ENCODE assay signal across 24 cellular contexts in genomic region chr20:36916199-36916598, GRCh38. TPM values are rescaled to one million over a fixed set of nuclear protein-coding genes. Genes with fewer than 3 reads are reported as not detected.
DNase-seq lines count a peak whose midpoint lies in the region; ATAC-seq, FAIRE-seq and TF ChIP-seq lines count a peak whose summit lies in the region.
"Had no signal": no experiment of that assay in that cellular context is flagged by ENCODE, and none has a peak within 500 bp of the region (broad histone marks: within the 10 kb centered on the region; RNA-seq: fewer than 3 reads in every experiment).

No MANE protein-coding gene starts in this region.

- no peaks in the 10 kb centered on the region for H3K9me3 Mint-ChIP-seq in CD4-positive, CD25-positive, alpha-beta regulatory T cell
- H3K9me3 Mint-ChIP-seq: CD4-positive, alpha-beta memory T cell; HFFc6 had no signal

- no peak overlapping the region for H2AFZ ChIP-seq in K562 (ENCODE audit: low read depth, low read length)

- H3K9ac ChIP-seq in K562 (ENCODE audit: insufficient read depth in 1 of 2, low read depth in 2 of 2, low read length in 2 of 2) = no peak overlapping the region
- H3K9ac ChIP-seq: BLaER1 had no signal

- no peak overlapping the region for H3K27ac Mint-ChIP-seq in CD4-positive, CD25-positive, alpha-beta regulatory T cell
- H3K27ac Mint-ChIP-seq in T-helper 17 cell = peak overlapping the region; percentile 11
- H3K27ac Mint-ChIP-seq: B cell, HFFc6 had no signal

- in situ Hi-C loops in K562 (cut with MboI) = no loop called here

- H3K36me3 ChIP-seq in CD4-positive, CD25-positive, alpha-beta regulatory T cell (ENCODE audit: control insufficient read depth, insufficient read depth, low read length) = peaks cover 91% of the 10 kb centered on the region
- H3K36me3 ChIP-seq in K562 (ENCODE audit: control insufficient read depth, insufficient read depth, low read length) = peaks cover 6% of the 10 kb centered on the region; the same call in 1 of the 3 replicates
- H3K36me3 ChIP-seq: BLaER1 had no signal

- WGBS in K562 (ENCODE audit: insufficient coverage, low coverage, missing lambda C conversion rate) = 96% methylated on average over 2 of the region's 2 CpGs

- no peaks in the 10 kb centered on the region for H3K9me3 ChIP-seq in CD4-positive, CD25-positive, alpha-beta regulatory T cell (ENCODE audit: control insufficient read depth in 2 of 2, low read length in 2 of 2)
- H3K9me3 ChIP-seq in T-helper 17 cell (ENCODE audit: control insufficient read depth, low read length, poor library complexity, severe bottlenecking) (no peaks in the 10 kb centered on the region), K562 (replicated peaks; ENCODE audit: control insufficient read depth, insufficient read depth, low read depth, low read length) (no peaks in the 10 kb centered on the region)
- H3K9me3 ChIP-seq: BLaER1, HAP-1 had no signal

- CTCF ChIA-PET in K562 (lab: Yijun Ruan, JAX; ENCODE audit: low intra/inter-chr PET ratio) = no interaction called here

- POLR2A ChIA-PET in K562 (lab: Yijun Ruan, JAX) = no interaction called here

- H3K4me3 Mint-ChIP-seq in CD4-positive, CD25-positive, alpha-beta regulatory T cell = peak overlapping the region in 1 of 4 donors; percentile 21
- no peak overlapping the region for H3K4me3 Mint-ChIP-seq in T-helper 17 cell
- H3K4me3 Mint-ChIP-seq: B cell; CD4-positive, alpha-beta memory T cell; HFFc6 had no signal

- H3K4me1 Mint-ChIP-seq in CD4-positive, CD25-positive, alpha-beta regulatory T cell = peaks cover 10 to 32% (median 20%) of the 10 kb centered on the region in 4 donors
- peaks cover 2% of the 10 kb centered on the region for H3K4me1 Mint-ChIP-seq in T-helper 17 cell

- H4K20me1 ChIP-seq in K562 (replicated peaks; ENCODE audit: control insufficient read depth, insufficient read depth, low read length) = no peaks in the 10 kb centered on the region
- H4K20me1 ChIP-seq: BLaER1 had no signal

- no peaks in the 10 kb centered on the region for H3K27me3 Mint-ChIP-seq in CD4-positive, CD25-positive, alpha-beta regulatory T cell
- H3K27me3 Mint-ChIP-seq in T-helper 17 cell = no peaks in the 10 kb centered on the region
- H3K27me3 Mint-ChIP-seq: B cell; CD4-positive, alpha-beta memory T cell had no signal

- H3K36me3 Mint-ChIP-seq in CD4-positive, CD25-positive, alpha-beta regulatory T cell = peaks cover 38% of the 10 kb centered on the region
- peaks cover 4% of the 10 kb centered on the region for H3K36me3 Mint-ChIP-seq in T-helper 17 cell (ENCODE audit: low read depth)

- ATAC-seq in CD4-positive, CD25-positive, alpha-beta regulatory T cell (ENCODE audit: low read depth in 2 of 2) = no peak
- no peak for ATAC-seq in T-helper 17 cell
- ATAC-seq in K562 = no peak

- TF ChIP-seq EP300 in K562 (IDR thresholded peaks at IDR 0.05; ENCODE audit: low read length) = no peak

- H3K4me1 ChIP-seq in CD4-positive, CD25-positive, alpha-beta regulatory T cell (ENCODE audit: control insufficient read depth, insufficient read depth, low read length, poor library complexity, severe bottlenecking) = peaks cover 13% of the 10 kb centered on the region
- no peaks in the 10 kb centered on the region for H3K4me1 ChIP-seq in K562 (replicated peaks in 1 of 2; ENCODE audit: control insufficient read depth in 2 of 2, insufficient read depth in 2 of 2, low read length in 2 of 2)
- H3K4me1 ChIP-seq: BLaER1 had no signal

- no peaks in the 10 kb centered on the region for H3K9me1 ChIP-seq in K562 (ENCODE audit: control insufficient read depth, insufficient read depth, low read length)

- peak overlapping the region; percentile 15 for H3K27ac ChIP-seq in CD4-positive, CD25-positive, alpha-beta regulatory T cell (ENCODE audit: insufficient read depth, low read length, poor library complexity, severe bottlenecking)
- no peak overlapping the region for H3K27ac ChIP-seq in K562 (ENCODE audit: extremely low read depth, low read depth, low read length)
- H3K27ac ChIP-seq: 22Rv1, BLaER1, C4-2B had no signal

- DNase-seq in activated T-cell treated with anti-CD3 and anti-CD28 coated beads, Interleukin-2, amount 50 U/mL, for 1 hour = peak; percentile 4
- DNase-seq in activated T-cell treated with anti-CD3 and anti-CD28 coated beads for 4 hours (no peak), T-helper 17 cell (no peak), K562 (ENCODE audit: extremely low read depth in 1 of 4, low spot score in 3 of 4) (no peak), OCI-M2 (lab: John Stamatoyannopoulos, UW; ENCODE audit: unreplicated experiment) (no peak), RKO (ENCODE audit: low spot score) (no peak)
- no peak for DNase-seq in CD4-positive, CD25-positive, alpha-beta regulatory T cell
- DNase-seq: Calu3; CD4-positive, alpha-beta memory T cell; COR-L47; DMS53; DMS79 treated with DMSO at 0.1 percent for 48 hours; GF-D8; GOT3; HFFc6 had no signal

- no peak overlapping the region for H3K4me2 ChIP-seq in K562 (ENCODE audit: insufficient read depth, low read length)
- H3K4me2 ChIP-seq: BLaER1 had no signal

- intact Hi-C loops in K562 (cut with micrococcal nuclease) = no loop called here

- TF ChIP-seq CTCF in K562 (IDR thresholded peaks at IDR 0.05 in 2 of 3, conservative IDR thresholded peaks at IDR 0.05 in 1 of 3; ENCODE audit: insufficient read depth in 2 of 3, low read depth in 1 of 3, low read length in 3 of 3) = no peak

- no peak overlapping the region for H3K4me3 ChIP-seq in CD4-positive, CD25-positive, alpha-beta regulatory T cell (ENCODE audit: low read depth, low read length)
- H3K4me3 ChIP-seq in K562 = no peak overlapping the region
- H3K4me3 ChIP-seq: BLaER1, HAP-1 had no signal

- TF ChIP-seq POLR2A in K562 (conservative IDR thresholded peaks at IDR 0.05) = no peak

- no peak for FAIRE-seq in K562 (lab: Jason Lieb, UNC)
- FAIRE-seq: A204.1, GM12892, H54 had no signal

- H3K79me2 ChIP-seq in K562 (ENCODE audit: control insufficient read depth, insufficient read depth, low read length) = no peaks in the 10 kb centered on the region

- no peaks in the 10 kb centered on the region for H3K27me3 ChIP-seq in CD4-positive, CD25-positive, alpha-beta regulatory T cell (ENCODE audit: control insufficient read depth, insufficient read depth, low read length)
- H3K27me3 ChIP-seq in K562 (ENCODE audit: control insufficient read depth in 2 of 2, insufficient read depth in 2 of 2, low read length in 2 of 2) = no peaks in the 10 kb centered on the region
- H3K27me3 ChIP-seq: BLaER1 had no signal

- TF ChIP-seq RAD21 in K562 (CRISPR knock-in tag; conservative IDR thresholded peaks at IDR 0.05 in 1 of 2, IDR thresholded peaks at IDR 0.05 in 1 of 2) = no peak

- no TSS peak for BruUV-seq in K562 (replicated peaks; lab: Mats Ljungman, UMichigan)

TF ChIP-seq in K562, 482 proteins besides CTCF, POLR2A, EP300 and RAD21:
- peak; percentile 89 for TF ChIP-seq ZNF121 (CRISPR knock-in tag; conservative IDR thresholded peaks at IDR 0.05)
- no peak for TF ChIP-seq BRD4 (IDR thresholded peaks at IDR 0.05)
- TF ChIP-seq RBM25 (IDR thresholded peaks at IDR 0.05; ENCODE audit: low read depth, low read length, severe bottlenecking) = peak; percentile 35
TF ChIP-seq in K562: peak in this region for 2.

RNA-seq across cellular contexts. Expression of gene SAMHD1, which starts 35.3 kb away (rescaled TPM):
- total RNA-seq in CD4-positive, CD25-positive, alpha-beta regulatory T cell = 723 TPM
- polyA plus RNA-seq in CD4-positive, CD25-positive, alpha-beta regulatory T cell = 100 to 1,000 TPM; 327 to 481 (median 401) TPM
- total RNA-seq in T-helper 17 cell (100 to 1,000 TPM; 275 to 286 TPM), K562 (2014; rRNA removed) (12.6 and 13.9 TPM in 2 replicates), K562 (2014; rRNA removed; fragmentation: Illumina TruSeq; extraction: Trizol) (19.4 and 20.4 TPM in 2 replicates), K562 (2015; rRNA removed; fragmentation: Illumina TruSeq; extraction: Trizol) (14.8 and 17.4 TPM in 2 replicates), K562 (2021) (14.7 and 18.2 TPM in 2 replicates)
- 30.3 and 41.4 TPM in 2 replicates for total RNA-seq in K562 (2011; cell fraction: chromatin; rRNA removed; ENCODE audit: low replicate concordance)
- total RNA-seq in K562 (2011; cell fraction: nucleolus; rRNA removed) = 13.7 and 15.3 TPM in 2 replicates
- total RNA-seq in K562 (2011; cell fraction: nucleoplasm; rRNA removed) = 20.1 and 33.5 TPM in 2 replicates
- polyA plus RNA-seq in K562 (2011; rRNA removed) (9.8 and 17.6 TPM in 2 replicates), K562 (2014; fragmentation: Illumina TruSeq; extraction: Trizol) (16.1 and 18.9 TPM in 2 replicates), K562 (2014; fragmentation: Nextera tagmentation; extraction: Ambion mirVana) (10 to 100 TPM in 1 of 2 experiments, 1 to 10 TPM in 1; 6.8 to 14.8 TPM), K562 (2014; rRNA removed) (9.2 and 10.0 TPM in 2 replicates)
- polyA plus RNA-seq in K562 (2011; cell fraction: cytosol; rRNA removed) = 5.4 and 6.3 TPM in 2 replicates
- 3.5 and 8.0 TPM in 2 replicates for polyA plus RNA-seq in K562 (2011; cell fraction: nucleus; rRNA removed)
- polyA plus RNA-seq in K562 (2012) = 12.3 and 12.9 TPM in 2 replicates
- 14.1 and 22.8 TPM in 2 replicates for polyA minus RNA-seq in K562 (2011; rRNA and poly(A)+ RNA removed)
- 8.0 and 10.1 TPM in 2 replicates for polyA minus RNA-seq in K562 (2011; cell fraction: cytosol; rRNA and poly(A)+ RNA removed)
- polyA minus RNA-seq in K562 (2011; cell fraction: nucleus; rRNA and poly(A)+ RNA removed) = 5.3 and 9.6 TPM in 2 replicates

RNA-seq across cellular contexts. Expression of gene TLDC2, which starts 40.3 kb away (rescaled TPM):
- not detected for total RNA-seq in CD4-positive, CD25-positive, alpha-beta regulatory T cell
- polyA plus RNA-seq in CD4-positive, CD25-positive, alpha-beta regulatory T cell = under 1 TPM; 0.32 to 0.57 (median 0.41) TPM
- total RNA-seq in T-helper 17 cell = not detected
- total RNA-seq in K562 (2011; cell fraction: chromatin; rRNA removed; ENCODE audit: low replicate concordance) = not detected in 2 replicates
- total RNA-seq in K562 (2011; cell fraction: nucleolus; rRNA removed) = not detected in 2 replicates
- total RNA-seq in K562 (2011; cell fraction: nucleoplasm; rRNA removed) = not detected in 2 replicates
- not detected in 2 replicates for total RNA-seq in K562 (2014; rRNA removed)
- total RNA-seq in K562 (2014; rRNA removed; fragmentation: Illumina TruSeq; extraction: Trizol) = not detected in 2 replicates
- not detected in 2 replicates for total RNA-seq in K562 (2015; rRNA removed; fragmentation: Illumina TruSeq; extraction: Trizol)
- total RNA-seq in K562 (2021) = not detected in 2 replicates
- not detected in 2 replicates for polyA plus RNA-seq in K562 (2011; rRNA removed)
- 0.04 TPM in 1 of 2 replicates, not detected in the other for polyA plus RNA-seq in K562 (2011; cell fraction: cytosol; rRNA removed)
- polyA plus RNA-seq in K562 (2011; cell fraction: nucleus; rRNA removed) = not detected in 2 replicates
- 0.15 and 0.17 TPM in 2 replicates for polyA plus RNA-seq in K562 (2012)
- not detected in 2 replicates for polyA plus RNA-seq in K562 (2014; fragmentation: Illumina TruSeq; extraction: Trizol)
- polyA plus RNA-seq in K562 (2014; fragmentation: Nextera tagmentation; extraction: Ambion mirVana) = not detected
- not detected in 2 replicates for polyA plus RNA-seq in K562 (2014; rRNA removed)
- polyA minus RNA-seq in K562 (2011; rRNA and poly(A)+ RNA removed) = not detected in 2 replicates
- polyA minus RNA-seq in K562 (2011; cell fraction: cytosol; rRNA and poly(A)+ RNA removed) = not detected in 2 replicates
- not detected in 2 replicates for polyA minus RNA-seq in K562 (2011; cell fraction: nucleus; rRNA and poly(A)+ RNA removed)
- total RNA-seq: B cell; CD4-positive, alpha-beta memory T cell; Daoy had no signal

Comparison
In these comparisons a context has a peak if more than half of its experiments do, and no peak if none do; other contexts are left out.
1. RNA of gene SAMHD1, which starts 35.3 kb away (total RNA-seq): 723 TPM in CD4-positive, CD25-positive, alpha-beta regulatory T cell (single experiment) and 275 to 286 TPM in T-helper 17 cell; 12.6 to 41.4 TPM in K562; every median in the first group is over 4 times any median in the second.